In the genomic region with DNA sequence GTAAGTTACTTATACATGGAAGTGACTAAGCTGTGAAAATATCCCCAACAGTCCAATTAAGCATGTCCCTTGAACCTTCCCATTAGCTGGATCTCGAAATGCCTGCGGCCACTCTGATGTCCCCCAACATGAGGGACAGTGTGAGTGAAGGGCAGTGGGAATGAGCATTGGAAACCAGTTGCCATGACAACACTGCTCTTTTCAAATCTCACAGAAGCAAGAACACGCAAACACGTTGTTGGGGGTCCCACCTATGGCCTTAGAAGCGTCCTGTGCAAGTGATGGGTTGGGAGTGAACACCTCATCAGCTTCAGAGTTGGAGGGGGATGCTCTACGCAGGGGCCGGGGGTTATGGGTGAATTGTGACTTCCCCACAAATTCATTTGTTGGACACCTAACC, we compare ENCODE assay signal across 24 cellular contexts.
"Had no signal": no experiment of that assay in that cellular context is flagged by ENCODE, and none has a peak within 500 bp of the region (broad histone marks: within the 10 kb centered on the region; RNA-seq: fewer than 3 reads in every experiment).

No MANE protein-coding gene starts in this region.

- FAIRE-seq: colon, pancreas had no signal

- H3K27ac Mint-ChIP-seq: immature natural killer cell; natural killer cell; progenitor cell of endocrine pancreas; stimulated activated effector memory CD8-positive, alpha-beta T cell treated with anti-CD3 and anti-CD28 coated beads, Interleukin-12 subunit alpha, Interleukin-12 subunit beta, amount 100 ng/mL, for 72 hours; type B pancreatic cell had no signal

- H3K27ac ChIP-seq: dorsolateral prefrontal cortex, epithelial cell of prostate, lower lobe of right lung, neutrophil, pancreas, testis, tibial artery had no signal

- H3K27me3 Mint-ChIP-seq: type B pancreatic cell had no signal

- H3K36me3 ChIP-seq: lower lobe of right lung, neutrophil, pancreas, tibial artery had no signal

- ATAC-seq: esophagus mucosa; left ventricle myocardium superior; lower lobe of right lung; natural killer cell; pancreas; sciatic nerve; stimulated activated effector memory CD8-positive, alpha-beta T cell treated with anti-CD3 and anti-CD28 coated beads, Interleukin-12 subunit alpha, Interleukin-12 subunit beta, amount 100 ng/mL, for 72 hours; stimulated activated naive CD8-positive, alpha-beta T cell treated with anti-CD3 and anti-CD28 coated beads, Interleukin-15, Interleukin-2, amounts not matched to agents 100 U/mL and 50 U/mL, for 24 hours had no signal

- H3K36me3 Mint-ChIP-seq: immature natural killer cell; natural killer cell; stimulated activated effector memory CD8-positive, alpha-beta T cell treated with anti-CD3 and anti-CD28 coated beads, Interleukin-12 subunit alpha, Interleukin-12 subunit beta, amount 100 ng/mL, for 72 hours; type B pancreatic cell had no signal

- H3K4me1 ChIP-seq: pancreas, testis had no signal

- DNase-seq: dorsolateral prefrontal cortex; effector CD4-positive, alpha-beta T cell; foreskin fibroblast; hypothalamus; immature natural killer cell; islet precursor cell; left ventricle myocardium superior; lower lobe of right lung; natural killer cell; pancreas; stimulated activated CD4-positive, alpha-beta T cell treated with anti-CD3 and anti-CD28 coated beads, Interleukin-4, amount 100 ng/mL, for 24 hours; substantia nigra; testis; tibial artery had no signal

- H3K9me3 ChIP-seq: lower lobe of right lung, neutrophil, pancreas, testis, tibial artery had no signal

- H3K4me1 Mint-ChIP-seq: immature natural killer cell; natural killer cell; stimulated activated effector memory CD8-positive, alpha-beta T cell treated with anti-CD3 and anti-CD28 coated beads, Interleukin-12 subunit alpha, Interleukin-12 subunit beta, amount 100 ng/mL, for 72 hours had no signal

- H3K27me3 ChIP-seq: pancreas, testis, tibial artery had no signal

- H3K4me3 Mint-ChIP-seq: immature natural killer cell; natural killer cell; neural crest cell; stimulated activated effector memory CD8-positive, alpha-beta T cell treated with anti-CD3 and anti-CD28 coated beads, Interleukin-12 subunit alpha, Interleukin-12 subunit beta, amount 100 ng/mL, for 72 hours; type B pancreatic cell had no signal

- H3K4me3 ChIP-seq: dorsolateral prefrontal cortex, lower lobe of right lung, pancreas, testis, tibial artery had no signal

- H3K9me3 Mint-ChIP-seq: immature natural killer cell; natural killer cell; stimulated activated effector memory CD8-positive, alpha-beta T cell treated with anti-CD3 and anti-CD28 coated beads, Interleukin-12 subunit alpha, Interleukin-12 subunit beta, amount 100 ng/mL, for 72 hours had no signal
